8 cellular contexts compared by ENCODE assay signal in genomic region chr6:35342258-35343091, GRCh38. TPM values are rescaled to one million over a fixed set of nuclear protein-coding genes. Genes with fewer than 3 reads are reported as not detected.
A peak's percentile ranks its signal among the peaks of the same experiment; 100 is the strongest.
DNase-seq lines count a peak whose midpoint lies in the region; ATAC-seq and TF ChIP-seq lines count a peak whose summit lies in the region.

Gene PPARD, plus strand, starts transcription at chr6:35342558. Its CDS starts 68,530 bp downstream, at chr6:35411088.

- POLR2A ChIA-PET in CD8-positive, alpha-beta T cell (lab: Charles Lee) = interaction anchor here (0.7 to 2.0 kb wide), 8 partner anchors 10 to 126 kb away, joined by 3 to 9 read pairs (median 5); partner anchors contain the start of genes FANCE and RPL10A
- POLR2A ChIA-PET in activated CD4-positive, alpha-beta memory T cell treated with anti-CD3 and anti-CD28 coated beads, Interleukin-2, amount 10 ng/mL, durations not matched to agents 7 days and 5 days (lab: Charles Lee) = interaction anchor here (0.7 to 2.9 kb wide), 14 partner anchors 11 to 389 kb away, joined by 3 to 29 read pairs (median 5); partner anchors contain the start of genes DEF6 and RPL10A

- H3K9me3 Mint-ChIP-seq in CD8-positive, alpha-beta T cell = no peaks in the 10 kb centered on the region
- H3K9me3 Mint-ChIP-seq in activated CD4-positive, alpha-beta memory T cell treated with anti-CD3 and anti-CD28 coated beads, Interleukin-2, amount 10 ng/mL, durations not matched to agents 7 days and 5 days = no peaks in the 10 kb centered on the region

- H3K27me3 ChIP-seq in CD8-positive, alpha-beta T cell (ENCODE audit: insufficient read depth, low read length) = no peaks in the 10 kb centered on the region
- H3K27me3 ChIP-seq in duodenal mucosa (ENCODE audit: control insufficient read depth in 1 of 2, insufficient read depth in 2 of 2, low read length in 2 of 2) = no peaks in the 10 kb centered on the region
- H3K27me3 ChIP-seq in lung (ENCODE audit: control insufficient read depth, insufficient read depth) = no peaks in the 10 kb centered on the region

- DNase-seq in CD8-positive, alpha-beta T cell = peak; percentile 93 to 99 (median 97)
- DNase-seq in HK-2 (ENCODE audit: unreplicated experiment) (peak; percentile 98), NCI-H82 treated with DMSO at 0.1 percent for 48 hours (lab: John Stamatoyannopoulos, UW; ENCODE audit: unreplicated experiment) (peak; percentile 90), lung (ENCODE audit: low spot score) (peak; percentile 99)
- DNase-seq in activated CD4-positive, alpha-beta memory T cell treated with anti-CD3 and anti-CD28 coated beads, Interleukin-2, amount 10 ng/mL, durations not matched to agents 7 days and 5 days = peak; percentile 98
- peak; percentile 94 to 97 (median 95) for DNase-seq in stimulated activated CD4-positive, alpha-beta T cell treated with anti-CD3 and anti-CD28 coated beads, TNF-alpha, amount 100 ng/mL, for 4 hours (ENCODE audit: low read depth in 3 of 3)

- peaks cover 43% of the 10 kb centered on the region for H3K4me1 ChIP-seq in CD8-positive, alpha-beta T cell (ENCODE audit: insufficient read depth, low read length)
- H3K4me1 ChIP-seq in duodenal mucosa (ENCODE audit: control insufficient read depth in 1 of 2, insufficient read depth in 2 of 2, low read length in 2 of 2) (peaks cover 13 to 14% of the 10 kb centered on the region in 2 donors), lung (ENCODE audit: control insufficient read depth in 2 of 2, insufficient read depth in 2 of 2, low read length in 2 of 2) (peaks cover 3 to 16% of the 10 kb centered on the region in 2 donors)

- intact Hi-C loops in CD8-positive, alpha-beta T cell (cut with DNase I, micrococcal nuclease) = loop anchor here (1.0 to 10.0 kb wide), 10 partner anchors 10 to 394 kb away; partner anchors contain the start of genes ARMC12 (in 2 of the 2), DEF6 (in 2 of the 2) and RPL10A (in 2 of the 2)

- peak; percentile 90 for TF ChIP-seq CTCF in CD8-positive, alpha-beta T cell (IDR thresholded peaks at IDR 0.05)
- peak; percentile 99 for TF ChIP-seq CTCF in lung (IDR thresholded peaks at IDR 0.05; ENCODE audit: control extremely low read depth, extremely low read depth)

- peak within 1 kb of the TSS; percentile 71 to 95 for H3K9ac ChIP-seq in duodenal mucosa (ENCODE audit: low read depth in 1 of 2, low read length in 2 of 2)

- H3K27ac ChIP-seq in CD8-positive, alpha-beta T cell (ENCODE audit: low read depth, low read length) = peak within 1 kb of the TSS; percentile 81
- H3K27ac ChIP-seq in duodenal mucosa (ENCODE audit: low read depth, low read length) (peak within 1 kb of the TSS; percentile 76), lung (ENCODE audit: low read depth in 1 of 2, low read length in 1 of 2) (peak within 1 kb of the TSS; percentile 87 to 89)

- peaks cover 50% of the 10 kb centered on the region for H3K4me1 Mint-ChIP-seq in CD8-positive, alpha-beta T cell (ENCODE audit: low read depth)
- H3K4me1 Mint-ChIP-seq in activated CD4-positive, alpha-beta memory T cell treated with anti-CD3 and anti-CD28 coated beads, Interleukin-2, amount 10 ng/mL, durations not matched to agents 7 days and 5 days = peaks cover 45% of the 10 kb centered on the region

- no peaks in the 10 kb centered on the region for H3K27me3 Mint-ChIP-seq in CD8-positive, alpha-beta T cell (ENCODE audit: low read depth)
- H3K27me3 Mint-ChIP-seq in activated CD4-positive, alpha-beta memory T cell treated with anti-CD3 and anti-CD28 coated beads, Interleukin-2, amount 10 ng/mL, durations not matched to agents 7 days and 5 days = peaks cover 7% of the 10 kb centered on the region

- 0 to 1% methylated on average over 72 to 77 of the region's 77 CpGs for WGBS in lung, 2 donors

- no peaks in the 10 kb centered on the region for H3K36me3 ChIP-seq in CD8-positive, alpha-beta T cell (ENCODE audit: insufficient read depth, low read length)
- H3K36me3 ChIP-seq in duodenal mucosa (ENCODE audit: control insufficient read depth in 1 of 2, insufficient read depth in 2 of 2, low read length in 2 of 2) (peaks cover 0 to 18% of the 10 kb centered on the region in 2 donors), lung (ENCODE audit: control insufficient read depth in 2 of 2, insufficient read depth in 2 of 2, low read length in 2 of 2) (peaks cover 3 to 12% of the 10 kb centered on the region in 2 donors)

- CTCF ChIA-PET in CD8-positive, alpha-beta T cell (lab: Charles Lee) = interaction anchor here (0.6 to 8.4 kb wide), 35 partner anchors 10 to 400 kb away, joined by 3 to 173 read pairs (median 6); partner anchors contain the start of genes ARMC12, DEF6, FANCE and RPL10A
- CTCF ChIA-PET in activated CD4-positive, alpha-beta memory T cell treated with anti-CD3 and anti-CD28 coated beads, Interleukin-2, amount 10 ng/mL, durations not matched to agents 7 days and 5 days (lab: Charles Lee) = interaction anchor here (0.6 to 10.2 kb wide), 23 partner anchors 10 to 593 kb away, joined by 3 to 168 read pairs (median 4); partner anchors contain the start of genes DEF6, FANCE, RPL10A and ZNF76

- peaks cover 35% of the 10 kb centered on the region for H3K36me3 Mint-ChIP-seq in CD8-positive, alpha-beta T cell
- peaks cover 21% of the 10 kb centered on the region for H3K36me3 Mint-ChIP-seq in activated CD4-positive, alpha-beta memory T cell treated with anti-CD3 and anti-CD28 coated beads, Interleukin-2, amount 10 ng/mL, durations not matched to agents 7 days and 5 days (ENCODE audit: low read depth)

- no peaks in the 10 kb centered on the region for H3K9me3 ChIP-seq in CD8-positive, alpha-beta T cell (ENCODE audit: low read length)
- H3K9me3 ChIP-seq in duodenal mucosa (ENCODE audit: control insufficient read depth in 1 of 2, low read length in 2 of 2) (no peaks in the 10 kb centered on the region), lung (ENCODE audit: control insufficient read depth in 2 of 2, insufficient read depth in 1 of 2, low read length in 1 of 2) (no peaks in the 10 kb centered on the region)

- H3K27ac Mint-ChIP-seq in CD8-positive, alpha-beta T cell = peak within 1 kb of the TSS; percentile 94
- peak within 1 kb of the TSS; percentile 79 for H3K27ac Mint-ChIP-seq in activated CD4-positive, alpha-beta memory T cell treated with anti-CD3 and anti-CD28 coated beads, Interleukin-2, amount 10 ng/mL, durations not matched to agents 7 days and 5 days

- ATAC-seq in CD8-positive, alpha-beta T cell = peak; percentile 99
- peak; percentile 97 for ATAC-seq in GM19452 (IDR thresholded peaks at IDR 0.05; ENCODE audit: unreplicated experiment)
- peak; percentile 100 for ATAC-seq in lung (ENCODE audit: insufficient read depth, low FRiP score)

- peak within 1 kb of the TSS; percentile 52 for H3K4me3 ChIP-seq in CD8-positive, alpha-beta T cell (ENCODE audit: low read depth, low read length)
- peak within 1 kb of the TSS; percentile 85 to 93 for H3K4me3 ChIP-seq in duodenal mucosa (ENCODE audit: low read depth in 1 of 2, low read length in 2 of 2)
- H3K4me3 ChIP-seq in lung = peak within 1 kb of the TSS; percentile 69

- peak within 1 kb of the TSS; percentile 87 for H3K4me3 Mint-ChIP-seq in CD8-positive, alpha-beta T cell
- peak within 1 kb of the TSS; percentile 96 for H3K4me3 Mint-ChIP-seq in activated CD4-positive, alpha-beta memory T cell treated with anti-CD3 and anti-CD28 coated beads, Interleukin-2, amount 10 ng/mL, durations not matched to agents 7 days and 5 days

RNA-seq across cellular contexts. Expression of gene PPARD, which starts in this region (rescaled TPM):
- total RNA-seq in CD8-positive, alpha-beta T cell = 10 to 100 TPM; 20.0 to 21.5 TPM
- total RNA-seq in activated CD4-positive, alpha-beta memory T cell treated with anti-CD3 and anti-CD28 coated beads, Interleukin-2, amount 10 ng/mL, durations not matched to agents 7 days and 5 days = 10 to 100 TPM; 23.1 to 23.4 TPM
- total RNA-seq in lung = 10 to 100 TPM; 11.3 to 27.8 TPM
- polyA plus RNA-seq in lung = 10 to 100 TPM; 22.7 to 26.4 TPM

Comparison
In these comparisons a context has a peak if more than half of its experiments do, and no peak if none do; other contexts are left out.
1. Peak in every context shown above with its lines: DNase-seq, ATAC-seq, H3K4me3 ChIP-seq and H3K27ac ChIP-seq.